Comparison of ENCODE assay signal across 17 cellular contexts in genomic region chr1:200857804-200858203, GRCh38. TPM values are rescaled to one million over a fixed set of nuclear protein-coding genes. Genes with fewer than 3 reads are reported as not detected.
"Had no signal": no experiment of that assay in that cellular context is flagged by ENCODE, and none has a peak within 500 bp of the region (broad histone marks: within the 10 kb centered on the region; RNA-seq: fewer than 3 reads in every experiment).

No MANE protein-coding gene starts in this region.

- ATAC-seq: activated CD8-positive, alpha-beta T cell treated with anti-CD3 and anti-CD28 coated beads, Interleukin-2, amount 10 ng/mL, durations not matched to agents 7 days and 5 days; pancreas; stimulated activated naive CD8-positive, alpha-beta T cell treated with anti-CD3 and anti-CD28 coated beads, Interleukin-15, Interleukin-2, amounts not matched to agents 100 U/mL and 50 U/mL, for 24 hours; WTC11 had no signal

- H3K27me3 ChIP-seq: neural progenitor cell, pancreas, upper lobe of left lung had no signal

- H3K4me3 ChIP-seq: coronary artery, left ventricle myocardium inferior, neural progenitor cell, pancreas, upper lobe of left lung had no signal

- H3K4me1 ChIP-seq: neural progenitor cell, pancreas, upper lobe of left lung had no signal

- H3K27ac Mint-ChIP-seq: activated naive CD4-positive, alpha-beta T cell treated with anti-CD3 and anti-CD28 coated beads for 36 hours; neural progenitor cell; WTC11 had no signal

- H3K4me1 Mint-ChIP-seq: neural progenitor cell, WTC11 had no signal

- DNase-seq: activated CD4-positive, alpha-beta T cell treated with anti-CD3 and anti-CD28 coated beads for 48 hours; activated CD8-positive, alpha-beta memory T cell treated with anti-CD3 and anti-CD28 coated beads, Interleukin-2, amount 50 U/mL, for 48 hours; activated CD8-positive, alpha-beta T cell treated with anti-CD3 and anti-CD28 coated beads, Interleukin-2, amount 10 ng/mL, durations not matched to agents 7 days and 5 days; activated naive CD4-positive, alpha-beta T cell treated with anti-CD3 and anti-CD28 coated beads for 36 hours; caudate nucleus; effector CD4-positive, alpha-beta T cell; kidney; left ventricle myocardium inferior; pancreas; stimulated activated CD4-positive, alpha-beta T cell treated with anti-CD3 and anti-CD28 coated beads, Interleukin-12 subunit alpha, Interleukin-12 subunit beta, amount 100 ng/mL, for 4 hours; stimulated activated naive CD8-positive, alpha-beta T cell treated with anti-CD3 and anti-CD28 coated beads, Interleukin-15, Interleukin-2, amounts not matched to agents 100 U/mL and 50 U/mL, for 24 hours; upper lobe of left lung had no signal

- H3K9ac ChIP-seq: neural progenitor cell had no signal

- H3K4me3 Mint-ChIP-seq: activated CD8-positive, alpha-beta T cell treated with anti-CD3 and anti-CD28 coated beads, Interleukin-2, amount 10 ng/mL, durations not matched to agents 7 days and 5 days; activated naive CD4-positive, alpha-beta T cell treated with anti-CD3 and anti-CD28 coated beads for 36 hours; neural progenitor cell; WTC11 had no signal

- H2AFZ ChIP-seq: neural progenitor cell had no signal

- H3K4me2 ChIP-seq: neural progenitor cell had no signal

- H3K27ac ChIP-seq: coronary artery, epithelial cell of prostate, left ventricle myocardium inferior, neural progenitor cell, pancreas, upper lobe of left lung had no signal

- H3K9me3 ChIP-seq: left ventricle myocardium inferior, pancreas, upper lobe of left lung had no signal

- FAIRE-seq: kidney, pancreas had no signal

- H3K9me3 Mint-ChIP-seq: activated naive CD4-positive, alpha-beta T cell treated with anti-CD3 and anti-CD28 coated beads for 36 hours; neural progenitor cell; WTC11 had no signal

RNA-seq across cellular contexts. Expression of gene GPR25, which starts 15.0 kb away (rescaled TPM):
- total RNA-seq: activated naive CD4-positive, alpha-beta T cell treated with anti-CD3 and anti-CD28 coated beads for 36 hours; left ventricle myocardium inferior; mesenteric fat pad; WTC11 had no signal
- polyA plus RNA-seq: pancreas had no signal

RNA-seq across cellular contexts. Expression of gene INAVA, which starts 36.9 kb away (rescaled TPM):
- total RNA-seq: activated naive CD4-positive, alpha-beta T cell treated with anti-CD3 and anti-CD28 coated beads for 36 hours had no signal
